In genomic region chr12:64216239-64216638, GRCh38 we compare ENCODE assay signal across 28 cellular contexts.
"Had no signal": no experiment of that assay in that cellular context is flagged by ENCODE, and none has a peak within 500 bp of the region (broad histone marks: within the 10 kb centered on the region; RNA-seq: fewer than 3 reads in every experiment).

No MANE protein-coding gene starts in this region.

- DNase-seq: activated CD4-positive, alpha-beta memory T cell treated with anti-CD3 and anti-CD28 coated beads for 36 hours; activated CD4-positive, alpha-beta T cell treated with anti-CD3 and anti-CD28 coated beads for 36 hours; activated CD4-positive, alpha-beta T cell treated with anti-CD3 and anti-CD28 coated beads, Interleukin-2, amount 10 ng/mL, durations not matched to agents 24 days and 14 days; activated CD4-positive, CD25-positive, alpha-beta regulatory T cell; activated CD4-positive, CD25-positive, alpha-beta regulatory T cell treated with anti-CD3 and anti-CD28 coated beads, Interleukin-2, amount 50 U/mL, for 72 hours; activated CD8-positive, alpha-beta memory T cell treated with anti-CD3 and anti-CD28 coated beads, Interleukin-2, amount 10 ng/mL, durations not matched to agents 7 days and 5 days; activated CD8-positive, alpha-beta memory T cell treated with anti-CD3 and anti-CD28 coated beads, Interleukin-2, amount 50 U/mL, for 4 hours; activated CD8-positive, alpha-beta T cell treated with anti-CD3 and anti-CD28 coated beads, Interleukin-2, amount 10 ng/mL, durations not matched to agents 7 days and 5 days; activated effector memory CD4-positive, alpha-beta T cell treated with anti-CD3 and anti-CD28 coated beads, Interleukin-2, amount 50 U/mL, for 16 hours; activated naive CD4-positive, alpha-beta T cell treated with anti-CD3 and anti-CD28 coated beads for 36 hours; activated naive CD8-positive, alpha-beta T cell treated with anti-CD3 and anti-CD28 coated beads for 36 hours; activated naive CD8-positive, alpha-beta T cell treated with anti-CD3 and anti-CD28 coated beads, Interleukin-2, amount 50 U/mL, for 24 hours; activated T-cell treated with anti-CD3 and anti-CD28 coated beads, Interleukin-2, amount 50 U/mL, for 1 hour; activated T-cell treated with anti-CD3 and anti-CD28 coated beads, Interleukin-2, amount 50 U/mL, for 48 hours; adrenal gland; amygdala; aorta; body of pancreas; caudate nucleus; dorsolateral prefrontal cortex; effector memory CD4-positive, alpha-beta T cell; endodermal cell; foreskin fibroblast; head of caudate nucleus; T-helper 2 cell had no signal

- H3K9me3 ChIP-seq: adrenal gland, body of pancreas had no signal

- FAIRE-seq: colon, frontal cortex had no signal

- H3K36me3 ChIP-seq: adrenal gland had no signal

- ATAC-seq: activated CD4-positive, alpha-beta T cell treated with anti-CD3 and anti-CD28 coated beads for 36 hours; activated CD8-positive, alpha-beta memory T cell treated with anti-CD3 and anti-CD28 coated beads, Interleukin-2, amount 10 ng/mL, durations not matched to agents 7 days and 5 days; activated CD8-positive, alpha-beta T cell treated with anti-CD3 and anti-CD28 coated beads, Interleukin-2, amount 10 ng/mL, durations not matched to agents 7 days and 5 days; activated naive CD8-positive, alpha-beta T cell treated with anti-CD3 and anti-CD28 coated beads, Interleukin-2, amount 50 U/mL, for 24 hours; body of pancreas; esophagus mucosa had no signal

- H3K4me3 ChIP-seq: adrenal gland, body of pancreas, dorsolateral prefrontal cortex had no signal

- H3K27me3 ChIP-seq: adrenal gland, body of pancreas, dorsolateral prefrontal cortex had no signal

- H3K27ac ChIP-seq: adrenal gland, body of pancreas, dorsolateral prefrontal cortex had no signal
